ENCODE assay signal across 17 cellular contexts in the genomic region with DNA sequence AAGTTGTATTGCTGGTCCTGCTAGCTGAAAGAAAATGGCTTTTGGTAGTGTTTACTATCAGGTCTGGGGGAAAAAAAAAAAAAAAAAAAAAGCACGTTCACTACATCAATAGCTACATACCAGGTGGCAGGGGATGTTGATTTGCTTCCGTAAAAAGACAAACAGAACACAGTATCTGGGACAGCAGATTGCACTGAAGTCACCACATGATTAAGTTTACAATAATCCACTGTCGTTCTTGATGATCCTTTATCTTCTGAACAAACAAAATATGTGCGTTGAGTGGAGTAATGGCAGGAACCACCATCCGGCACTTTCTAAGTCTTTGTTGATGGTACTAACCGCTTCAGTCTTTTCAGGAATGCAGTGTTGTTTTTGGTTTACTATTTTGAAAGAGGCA. TPM values are rescaled to one million over a fixed set of nuclear protein-coding genes. Genes with fewer than 3 reads are reported as not detected.
DNase-seq lines count a peak whose midpoint lies in the region; ATAC-seq and TF ChIP-seq lines count a peak whose summit lies in the region.
"Had no signal": no experiment of that assay in that cellular context is flagged by ENCODE, and none has a peak within 500 bp of the region (broad histone marks: within the 10 kb centered on the region; RNA-seq: fewer than 3 reads in every experiment).

No MANE protein-coding gene starts in this region.

- no peak for TF ChIP-seq POLR2A in thyroid gland (IDR thresholded peaks at IDR 0.05)

- intact Hi-C loops in thyroid gland (cut with DNase I) = no loop called here
- intact Hi-C loops in upper lobe of right lung (cut with DNase I) = no loop called here
- intact Hi-C loops in ascending aorta (cut with DNase I) = no loop called here

- H3K27ac ChIP-seq in VCaP (peak overlapping the region; percentile 58), thyroid gland (peak overlapping the region; percentile 47 to 85 (median 77)), upper lobe of right lung (no peak overlapping the region), ascending aorta (no peak overlapping the region)
- H3K27ac ChIP-seq: Peyer's patch, SK-N-MC had no signal

- ATAC-seq in upper lobe of right lung = no peak
- ATAC-seq: CD8-positive, alpha-beta T cell; Right ventricle myocardium inferior had no signal

- no peaks in the 10 kb centered on the region for H3K36me3 ChIP-seq in thyroid gland
- H3K36me3 ChIP-seq in upper lobe of right lung = no peaks in the 10 kb centered on the region
- no peaks in the 10 kb centered on the region for H3K36me3 ChIP-seq in ascending aorta
- H3K36me3 ChIP-seq: MG63, Peyer's patch had no signal

- H3K4me3 ChIP-seq in fibroblast of pulmonary artery (replicated peaks; ENCODE audit: low read depth, low read length) = no peak overlapping the region
- H3K4me3 ChIP-seq in thyroid gland (replicated peaks in 1 of 3) = no peak overlapping the region
- H3K4me3 ChIP-seq in upper lobe of right lung = no peak overlapping the region
- H3K4me3 ChIP-seq in ascending aorta = no peak overlapping the region
- H3K4me3 ChIP-seq: MG63, Peyer's patch, SK-N-MC had no signal

- peak; percentile 26 for DNase-seq in NCI-H2171 treated with DMSO at 0.1 percent for 48 hours (lab: John Stamatoyannopoulos, UW)
- no peak for DNase-seq in NCI-H2171 (lab: John Stamatoyannopoulos, UW)
- DNase-seq in fibroblast of pulmonary artery (ENCODE audit: low read depth) = peak; percentile 10
- DNase-seq in thyroid gland = peak; percentile 25
- no peak for DNase-seq in upper lobe of right lung
- no peak for DNase-seq in ascending aorta (ENCODE audit: low spot score in 2 of 2)
- DNase-seq in NCI-H1436 (lab: John Stamatoyannopoulos, UW) = no peak
- DNase-seq: CD8-positive, alpha-beta T cell; DND-41; GF-D8; MG63; NCI-H1092 treated with DMSO at 0.1 percent for 48 hours; NCI-H187; Peyer's patch had no signal

- no peaks in the 10 kb centered on the region for H3K27me3 ChIP-seq in thyroid gland
- no peaks in the 10 kb centered on the region for H3K27me3 ChIP-seq in upper lobe of right lung
- no peaks in the 10 kb centered on the region for H3K27me3 ChIP-seq in ascending aorta
- H3K27me3 ChIP-seq: MG63, Peyer's patch had no signal

- WGBS in thyroid gland, 2 donors = 33 to 40% methylated on average over 6 of the region's 6 CpGs

- H3K9me3 ChIP-seq in thyroid gland = no peaks in the 10 kb centered on the region
- no peaks in the 10 kb centered on the region for H3K9me3 ChIP-seq in upper lobe of right lung
- H3K9me3 ChIP-seq in ascending aorta = no peaks in the 10 kb centered on the region
- H3K9me3 ChIP-seq: MG63, Peyer's patch had no signal

- peaks cover 21 to 29% of the 10 kb centered on the region in 2 donors for H3K4me1 ChIP-seq in thyroid gland
- H3K4me1 ChIP-seq in upper lobe of right lung = no peaks in the 10 kb centered on the region
- H3K4me1 ChIP-seq in ascending aorta = no peaks in the 10 kb centered on the region
- H3K4me1 ChIP-seq: Peyer's patch had no signal

- TF ChIP-seq CTCF in VCaP (conservative IDR thresholded peaks at IDR 0.05) = no peak
- TF ChIP-seq CTCF in fibroblast of pulmonary artery (IDR thresholded peaks at IDR 0.05; ENCODE audit: low read length, missing control alignments) = no peak
- no peak for TF ChIP-seq CTCF in thyroid gland (IDR thresholded peaks at IDR 0.05)
- no peak for TF ChIP-seq CTCF in upper lobe of right lung (IDR thresholded peaks at IDR 0.05)
- no peak for TF ChIP-seq CTCF in ascending aorta (IDR thresholded peaks at IDR 0.05)

RNA-seq across cellular contexts. Expression of a gene that starts 48.7 kb away (rescaled TPM):
- total RNA-seq in thyroid gland = 100 to 1,000 TPM; 110 to 178 (median 142) TPM
- total RNA-seq in upper lobe of right lung = 115 TPM
- total RNA-seq in ascending aorta = 25.9 TPM

Comparison
In these comparisons a context has a peak if more than half of its experiments do, and no peak if none do; other contexts are left out.
1. DNase-seq: peak in NCI-H2171 treated with DMSO at 0.1 percent for 48 hours (single experiment), fibroblast of pulmonary artery (single experiment) and thyroid gland (2 of 2); none in NCI-H2171 (single experiment), upper lobe of right lung (single experiment), ascending aorta (0 of 2) and NCI-H1436 (single experiment).
2. H3K27ac ChIP-seq: peak in VCaP (single experiment) and thyroid gland (3 of 3); none in upper lobe of right lung (single experiment) and ascending aorta (0 of 2).